Comparison of ENCODE assay signal across 22 cellular contexts in the genomic region with DNA sequence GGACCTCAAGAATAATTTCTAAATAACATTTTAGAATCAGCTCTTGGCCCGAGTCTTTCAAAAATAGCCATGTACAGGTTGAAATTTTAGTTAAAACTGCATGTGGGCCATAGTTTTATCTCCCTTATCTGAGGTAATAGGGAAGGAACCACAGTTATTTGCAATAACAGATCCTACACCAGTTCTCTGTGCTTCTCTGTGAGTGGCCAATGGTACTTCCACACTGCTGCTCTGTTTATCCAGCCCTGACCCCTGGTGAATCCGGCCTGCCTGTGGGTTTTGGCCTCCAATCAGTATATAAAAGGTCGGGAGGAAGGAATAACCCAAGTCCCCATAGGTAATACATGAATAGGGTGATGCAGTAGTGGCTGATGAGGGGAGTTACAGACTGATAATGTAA.
"Had no signal": no experiment of that assay in that cellular context is flagged by ENCODE, and none has a peak within 500 bp of the region (broad histone marks: within the 10 kb centered on the region; RNA-seq: fewer than 3 reads in every experiment).

No MANE protein-coding gene starts in this region.

- H3K27me3 ChIP-seq: dorsolateral prefrontal cortex, esophagus muscularis mucosa, gastrocnemius medialis, heart right ventricle had no signal

- H3K4me3 Mint-ChIP-seq: naive thymus-derived CD4-positive, alpha-beta T cell had no signal

- H3K4me3 ChIP-seq: coronary artery, dorsolateral prefrontal cortex, esophagus muscularis mucosa, gastrocnemius medialis, heart right ventricle, left ventricle myocardium inferior, lower lobe of right lung had no signal

- DNase-seq: dermis blood vessel endothelial cell; dorsolateral prefrontal cortex; effector CD4-positive, alpha-beta T cell; effector memory CD4-positive, alpha-beta T cell; foreskin fibroblast; foreskin melanocyte; gastrocnemius medialis; glutamatergic neuron; head of caudate nucleus; heart right ventricle; hippocampal formation; islet precursor cell; kidney; kidney glomerular epithelial cell; left colon; left ventricle myocardium inferior; lower lobe of right lung; mesenchymal stem cell; midbrain; naive thymus-derived CD4-positive, alpha-beta T cell had no signal

- H3K27ac ChIP-seq: coronary artery, dorsolateral prefrontal cortex, esophagus muscularis mucosa, gastrocnemius medialis, heart right ventricle, left ventricle myocardium inferior, lower lobe of right lung had no signal

- H3K9me3 ChIP-seq: esophagus muscularis mucosa, gastrocnemius medialis had no signal

- H3K27ac Mint-ChIP-seq: naive thymus-derived CD4-positive, alpha-beta T cell had no signal

- H3K36me3 ChIP-seq: esophagus muscularis mucosa, gastrocnemius medialis, heart right ventricle, left ventricle myocardium inferior, lower lobe of right lung had no signal
